14 cellular contexts compared by ENCODE assay signal in genomic region chr5:113034182-113034773, GRCh38. TPM values are rescaled to one million over a fixed set of nuclear protein-coding genes. Genes with fewer than 3 reads are reported as not detected.
A peak's percentile ranks its signal among the peaks of the same experiment; 100 is the strongest.
DNase-seq lines count a peak whose midpoint lies in the region; ATAC-seq and TF ChIP-seq lines count a peak whose summit lies in the region.
"Had no signal": no experiment of that assay in that cellular context is flagged by ENCODE, and none has a peak within 500 bp of the region (broad histone marks: within the 10 kb centered on the region; RNA-seq: fewer than 3 reads in every experiment).

No MANE protein-coding gene starts in this region.

- peaks cover 4% of the 10 kb centered on the region for H3K36me3 Mint-ChIP-seq in T-helper 2 cell treated with Interferon-gamma antibody and Interleukin-4, amounts not matched to agents 5 μg/mL and 100 μg/mL, for 36 hours (ENCODE audit: low read depth)

- H3K36me3 ChIP-seq in BE2C, result peaks cover 66% of the 10 kb centered on the region

- no peak for TF ChIP-seq CTCF in BE2C (IDR thresholded peaks at IDR 0.05; ENCODE audit: low read depth, low read length)
- no peak for TF ChIP-seq CTCF in HFF-Myc (IDR thresholded peaks at IDR 0.05; ENCODE audit: low read depth, low read length, missing control alignments)
- TF ChIP-seq CTCF in astrocyte of the cerebellum (IDR thresholded peaks at IDR 0.05; ENCODE audit: low read depth, low read length, missing control alignments), result no peak

- no peaks in the 10 kb centered on the region for H3K27me3 Mint-ChIP-seq in T-helper 2 cell treated with Interferon-gamma antibody and Interleukin-4, amounts not matched to agents 5 μg/mL and 100 μg/mL, for 36 hours (ENCODE audit: low read depth)
- H3K27me3 Mint-ChIP-seq: activated CD4-positive, alpha-beta memory T cell treated with anti-CD3 and anti-CD28 coated beads, Interleukin-2, amount 10 ng/mL, durations not matched to agents 7 days and 5 days had no signal

- H3K4me1 Mint-ChIP-seq in T-helper 2 cell treated with Interferon-gamma antibody and Interleukin-4, amounts not matched to agents 5 μg/mL and 100 μg/mL, for 36 hours (ENCODE audit: low read depth), result peaks cover 22% of the 10 kb centered on the region

- in situ Hi-C loops in astrocyte of the cerebellum (cut with HindIII; ENCODE audit: low sequenced_read_pairs), result no loop called here

- no peaks in the 10 kb centered on the region for H3K27me3 ChIP-seq in BE2C
- H3K27me3 ChIP-seq: cardiac muscle cell, hepatocyte, upper lobe of left lung had no signal

- no peak overlapping the region for H3K27ac Mint-ChIP-seq in T-helper 2 cell treated with Interferon-gamma antibody and Interleukin-4, amounts not matched to agents 5 μg/mL and 100 μg/mL, for 36 hours
- H3K27ac Mint-ChIP-seq: activated CD4-positive, alpha-beta memory T cell treated with anti-CD3 and anti-CD28 coated beads, Interleukin-2, amount 10 ng/mL, durations not matched to agents 7 days and 5 days had no signal

- DNase-seq in BE2C (peak; percentile 33), HFF-Myc (ENCODE audit: extremely low read depth, low read depth) (peak; percentile 61), astrocyte of the cerebellum (ENCODE audit: low read depth) (peak; percentile 90), islet precursor cell (peak; percentile 86), NOMO-1 treated with dmso at 0.1 percent for 144 hours (lab: John Stamatoyannopoulos, UW; ENCODE audit: unreplicated experiment) (no peak)
- no peak for DNase-seq in T-helper 2 cell treated with Interferon-gamma antibody and Interleukin-4, amounts not matched to agents 5 μg/mL and 100 μg/mL, for 36 hours (ENCODE audit: low spot score)
- DNase-seq: activated CD4-positive, alpha-beta memory T cell treated with anti-CD3 and anti-CD28 coated beads, Interleukin-2, amount 10 ng/mL, durations not matched to agents 7 days and 5 days; DMS153; NCI-H2081 treated with DMSO at 0.1 percent for 48 hours; upper lobe of left lung had no signal

- no peaks in the 10 kb centered on the region for H3K9me3 ChIP-seq in BE2C
- H3K9me3 ChIP-seq: upper lobe of left lung had no signal

- ATAC-seq in HG03439 (IDR thresholded peaks at IDR 0.05; ENCODE audit: unreplicated experiment), result no peak
- ATAC-seq in GM21737 (IDR thresholded peaks at IDR 0.05; ENCODE audit: unreplicated experiment), result no peak

- H3K4me3 ChIP-seq in BE2C (ENCODE audit: low read depth, low read length) (no peak overlapping the region), HFF-Myc (replicated peaks; ENCODE audit: low read depth, low read length) (no peak overlapping the region), astrocyte of the cerebellum (ENCODE audit: low read depth, low read length) (no peak overlapping the region)
- H3K4me3 ChIP-seq: cardiac muscle cell, hepatocyte, upper lobe of left lung had no signal

- no peaks in the 10 kb centered on the region for H3K9me3 Mint-ChIP-seq in T-helper 2 cell treated with Interferon-gamma antibody and Interleukin-4, amounts not matched to agents 5 μg/mL and 100 μg/mL, for 36 hours
- H3K9me3 Mint-ChIP-seq: activated CD4-positive, alpha-beta memory T cell treated with anti-CD3 and anti-CD28 coated beads, Interleukin-2, amount 10 ng/mL, durations not matched to agents 7 days and 5 days had no signal

- no peak overlapping the region for H3K4me3 Mint-ChIP-seq in T-helper 2 cell treated with Interferon-gamma antibody and Interleukin-4, amounts not matched to agents 5 μg/mL and 100 μg/mL, for 36 hours
- H3K4me3 Mint-ChIP-seq: activated CD4-positive, alpha-beta memory T cell treated with anti-CD3 and anti-CD28 coated beads, Interleukin-2, amount 10 ng/mL, durations not matched to agents 7 days and 5 days had no signal

- H3K4me1 ChIP-seq in BE2C, result peaks cover 7% of the 10 kb centered on the region
- H3K4me1 ChIP-seq: upper lobe of left lung had no signal

RNA-seq across cellular contexts. Expression of gene DCP2, which starts 57.7 kb away (rescaled TPM):
- polyA plus RNA-seq in BE2C (2012; ENCODE audit: insufficient read depth, insufficient read length, low read depth), result 2.7 TPM

Comparison
In these comparisons a context has a peak if more than half of its experiments do, and no peak if none do; other contexts are left out.
1. DNase-seq: peak in BE2C (single experiment), HFF-Myc (single experiment), astrocyte of the cerebellum (single experiment) and islet precursor cell (single experiment); none in NOMO-1 treated with dmso at 0.1 percent for 144 hours (single experiment) and T-helper 2 cell treated with Interferon-gamma antibody and Interleukin-4, amounts not matched to agents 5 μg/mL and 100 μg/mL, for 36 hours (single experiment).